In genomic region chr10:35639021-35639521, GRCh38 we compare ENCODE assay signal across 14 cellular contexts. TPM values are rescaled to one million over a fixed set of nuclear protein-coding genes. Genes with fewer than 3 reads are reported as not detected.
A peak's percentile ranks its signal among the peaks of the same experiment; 100 is the strongest.
DNase-seq lines count a peak whose midpoint lies in the region; ATAC-seq and TF ChIP-seq lines count a peak whose summit lies in the region.
"Had no signal": no experiment of that assay in that cellular context is flagged by ENCODE, and none has a peak within 500 bp of the region (broad histone marks: within the 10 kb centered on the region; RNA-seq: fewer than 3 reads in every experiment).

No MANE protein-coding gene starts in this region.

- no peaks in the 10 kb centered on the region for H3K27me3 ChIP-seq in breast epithelium
- H3K27me3 ChIP-seq in suprapubic skin, result peaks cover 7% of the 10 kb centered on the region
- H3K27me3 ChIP-seq: gastroesophageal sphincter had no signal

- no peaks in the 10 kb centered on the region for H3K4me1 ChIP-seq in breast epithelium
- H3K4me1 ChIP-seq in suprapubic skin, result peaks cover 62% of the 10 kb centered on the region

- DNase-seq in NCI-H82 (lab: John Stamatoyannopoulos, UW) (peak; percentile 38), NCI-H82 treated with DMSO at 0.1 percent for 48 hours (lab: John Stamatoyannopoulos, UW; ENCODE audit: unreplicated experiment) (no peak), breast epithelium (ENCODE audit: low spot score in 2 of 2) (no peak), left kidney (ENCODE audit: low read depth, low spot score) (peak; percentile 33), suprapubic skin (ENCODE audit: low spot score in 2 of 2) (no peak), Ammon's horn (ENCODE audit: low spot score) (no peak), NCI-H2081 (lab: John Stamatoyannopoulos, UW) (no peak)
- DNase-seq in stimulated activated effector memory CD8-positive, alpha-beta T cell treated with anti-CD3 and anti-CD28 coated beads, Interleukin-12 subunit alpha, Interleukin-12 subunit beta, amount 100 ng/mL, for 72 hours (ENCODE audit: low spot score in 2 of 2), result no peak
- DNase-seq: 8988T; activated CD4-positive, alpha-beta T cell treated with anti-CD3 and anti-CD28 coated beads, Interleukin-2, amount 50 U/mL, for 4 hours; activated gamma-delta T cell treated with Interleukin-2 at 50 U/mL for 16 hours; NCI-H524 treated with DMSO at 0.1 percent for 48 hours had no signal

- H3K9me3 ChIP-seq in breast epithelium (no peaks in the 10 kb centered on the region), suprapubic skin (no peaks in the 10 kb centered on the region)
- H3K9me3 ChIP-seq: gastroesophageal sphincter had no signal

- intact Hi-C loops in breast epithelium (cut with DNase I; ENCODE audit: low total_unique reads), result no loop called here

- H3K4me3 Mint-ChIP-seq in stimulated activated effector memory CD8-positive, alpha-beta T cell treated with anti-CD3 and anti-CD28 coated beads, Interleukin-12 subunit alpha, Interleukin-12 subunit beta, amount 100 ng/mL, for 72 hours, result no peak overlapping the region

- TF ChIP-seq EP300 in suprapubic skin (IDR thresholded peaks at IDR 0.05), result no peak

- no peak for ATAC-seq in stimulated activated effector memory CD8-positive, alpha-beta T cell treated with anti-CD3 and anti-CD28 coated beads, Interleukin-12 subunit alpha, Interleukin-12 subunit beta, amount 100 ng/mL, for 72 hours
- ATAC-seq: gastroesophageal sphincter had no signal

- H3K4me3 ChIP-seq in breast epithelium (peak overlapping the region in 2 of 3 donors; percentile 74 to 86), suprapubic skin (peak overlapping the region; percentile 94)

- H3K36me3 ChIP-seq in breast epithelium (no peaks in the 10 kb centered on the region), suprapubic skin (no peaks in the 10 kb centered on the region)
- H3K36me3 ChIP-seq: gastroesophageal sphincter had no signal

- H3K4me1 Mint-ChIP-seq in stimulated activated effector memory CD8-positive, alpha-beta T cell treated with anti-CD3 and anti-CD28 coated beads, Interleukin-12 subunit alpha, Interleukin-12 subunit beta, amount 100 ng/mL, for 72 hours, result peaks cover 25% of the 10 kb centered on the region

- no peak overlapping the region for H3K27ac Mint-ChIP-seq in stimulated activated effector memory CD8-positive, alpha-beta T cell treated with anti-CD3 and anti-CD28 coated beads, Interleukin-12 subunit alpha, Interleukin-12 subunit beta, amount 100 ng/mL, for 72 hours

- H3K27ac ChIP-seq in breast epithelium, result peak overlapping the region in 1 of 2 donors; percentile 70
- no peak overlapping the region for H3K27ac ChIP-seq in suprapubic skin

- H3K36me3 Mint-ChIP-seq in stimulated activated effector memory CD8-positive, alpha-beta T cell treated with anti-CD3 and anti-CD28 coated beads, Interleukin-12 subunit alpha, Interleukin-12 subunit beta, amount 100 ng/mL, for 72 hours, result no peaks in the 10 kb centered on the region

- no peak for TF ChIP-seq CTCF in breast epithelium (IDR thresholded peaks at IDR 0.05)
- no peak for TF ChIP-seq CTCF in suprapubic skin (IDR thresholded peaks at IDR 0.05)

- no peaks in the 10 kb centered on the region for H3K9me3 Mint-ChIP-seq in stimulated activated effector memory CD8-positive, alpha-beta T cell treated with anti-CD3 and anti-CD28 coated beads, Interleukin-12 subunit alpha, Interleukin-12 subunit beta, amount 100 ng/mL, for 72 hours

- TF ChIP-seq POLR2A in breast epithelium (IDR thresholded peaks at IDR 0.05), result no peak
- TF ChIP-seq POLR2A in suprapubic skin (IDR thresholded peaks at IDR 0.05), result no peak

- WGBS in suprapubic skin, result 80% methylated on average over 8 of the region's 36 CpGs

RNA-seq across cellular contexts. Expression of gene FZD8, which starts 3.0 kb away (rescaled TPM):
- total RNA-seq in breast epithelium (1 to 10 TPM; 2.9 to 9.5 (median 3.0) TPM), suprapubic skin (10 to 100 TPM in 1 of 4 donors, 1 to 10 TPM in 3; 3.5 to 10.3 (median 6.0) TPM)

RNA-seq across cellular contexts. Expression of gene GJD4, which starts 33.9 kb away (rescaled TPM):
- not detected for total RNA-seq in breast epithelium
- 1 to 10 TPM in 1 of 4 donors, under 1 TPM in 1, not detected in 2; 0.42 to 1.2 TPM for total RNA-seq in suprapubic skin
- total RNA-seq: Daoy, gastroesophageal sphincter had no signal

Comparison
In these comparisons a context has a peak if more than half of its experiments do, and no peak if none do; other contexts are left out.
1. DNase-seq: peak in NCI-H82 (single experiment) and left kidney (single experiment); none in NCI-H82 treated with DMSO at 0.1 percent for 48 hours (single experiment), breast epithelium (0 of 2), suprapubic skin (0 of 2), Ammon's horn (single experiment), stimulated activated effector memory CD8-positive, alpha-beta T cell treated with anti-CD3 and anti-CD28 coated beads, Interleukin-12 subunit alpha, Interleukin-12 subunit beta, amount 100 ng/mL, for 72 hours (0 of 2) and NCI-H2081 (0 of 2).